Comparison of ENCODE assay signal across 8 cellular contexts in genomic region chr3:125052671-125053303, GRCh38. TPM values are rescaled to one million over a fixed set of nuclear protein-coding genes. Genes with fewer than 3 reads are reported as not detected.
A peak's percentile ranks its signal among the peaks of the same experiment; 100 is the strongest.
DNase-seq lines count a peak whose midpoint lies in the region; ATAC-seq and TF ChIP-seq lines count a peak whose summit lies in the region.

No MANE protein-coding gene starts in this region.

- peak overlapping the region; percentile 26 for H3K9ac ChIP-seq in HUES6 (ENCODE audit: low read length)

- no peaks in the 10 kb centered on the region for H3K9me3 ChIP-seq in CD8-positive, alpha-beta memory T cell (ENCODE audit: low read length)
- H3K9me3 ChIP-seq in HUES6 (ENCODE audit: control insufficient read depth, insufficient read depth, low read depth, low read length) (no peaks in the 10 kb centered on the region), body of pancreas (no peaks in the 10 kb centered on the region)

- no peak for ATAC-seq in body of pancreas
- no peak for ATAC-seq in HG02938 (IDR thresholded peaks at IDR 0.05; ENCODE audit: unreplicated experiment)
- no peak for ATAC-seq in HG02970 (IDR thresholded peaks at IDR 0.05; ENCODE audit: low FRiP score, unreplicated experiment)

- POLR2A ChIA-PET in CD8-positive, alpha-beta memory T cell (lab: Charles Lee), result interaction anchor here (0.8 to 1.0 kb wide), 3 partner anchors 67 to 97 kb away, joined by 3 read pairs; no protein-coding TSS in a partner anchor

- TF ChIP-seq POLR2A in body of pancreas (IDR thresholded peaks at IDR 0.05), result no peak

- 57 to 69% methylated on average over 6 of the region's 6 CpGs for WGBS in body of pancreas, 2 donors

- H3K4me1 Mint-ChIP-seq in CD8-positive, alpha-beta memory T cell, result peaks cover 68 to 72% (median 70%) of the 10 kb centered on the region in 3 donors

- peak overlapping the region; percentile 75 to 99 (median 94) for H3K4me3 Mint-ChIP-seq in CD8-positive, alpha-beta memory T cell

- intact Hi-C loops in body of pancreas (cut with DNase I), result no loop called here

- H3K4me1 ChIP-seq in CD8-positive, alpha-beta memory T cell (ENCODE audit: insufficient read depth, low read length), result peaks cover 46% of the 10 kb centered on the region
- H3K4me1 ChIP-seq in HUES6 (ENCODE audit: control insufficient read depth, insufficient read depth, low read length) (peaks cover 57% of the 10 kb centered on the region), body of pancreas (peaks cover 32% of the 10 kb centered on the region)

- TF ChIP-seq CTCF in body of pancreas (IDR thresholded peaks at IDR 0.05), result no peak

- peak overlapping the region; percentile 48 for H3K4me3 ChIP-seq in CD8-positive, alpha-beta memory T cell (ENCODE audit: low read length)
- H3K4me3 ChIP-seq in HUES6 (ENCODE audit: low read depth, low read length), result peak overlapping the region; percentile 34; the same call in 1 of the 2 replicates
- H3K4me3 ChIP-seq in body of pancreas, result no peak overlapping the region

- CTCF ChIA-PET in CD8-positive, alpha-beta memory T cell (lab: Charles Lee), result interaction anchor here (0.9 to 1.3 kb wide), 6 partner anchors 9 to 97 kb away, joined by 3 read pairs; no protein-coding TSS in a partner anchor

- H3K27ac ChIP-seq in CD8-positive, alpha-beta memory T cell (ENCODE audit: low read depth, low read length), result peak overlapping the region; percentile 55
- H3K27ac ChIP-seq in HUES6 (ENCODE audit: low read depth, low read length) (peak overlapping the region; percentile 24; the same call in 1 of the 2 replicates), body of pancreas (peak overlapping the region in 3 of 4 donors; percentile 42 to 82 (median 79))

- no peaks in the 10 kb centered on the region for H3K9me3 Mint-ChIP-seq in CD8-positive, alpha-beta memory T cell

- no peaks in the 10 kb centered on the region for H3K27me3 ChIP-seq in CD8-positive, alpha-beta memory T cell (ENCODE audit: insufficient read depth, low read length, poor library complexity, severe bottlenecking)
- H3K27me3 ChIP-seq in HUES6 (ENCODE audit: control insufficient read depth, insufficient read depth, low read length) (peaks cover 24% of the 10 kb centered on the region), body of pancreas (no peaks in the 10 kb centered on the region)

- peak overlapping the region; percentile 89 to 99 (median 95) for H3K27ac Mint-ChIP-seq in CD8-positive, alpha-beta memory T cell

- DNase-seq in CD8-positive, alpha-beta memory T cell, result no peak
- peak in 1 of 4 donors; percentile 19 for DNase-seq in body of pancreas
- DNase-seq in mesenteric fat pad (ENCODE audit: low spot score), result peak; percentile 85
- DNase-seq in KG1 (lab: John Stamatoyannopoulos, UW), result no peak
- no peak for DNase-seq in activated CD4-positive, alpha-beta T cell treated with anti-CD3 and anti-CD28 coated beads, Interleukin-2, amount 50 U/mL, for 4 hours

- H3K36me3 Mint-ChIP-seq in CD8-positive, alpha-beta memory T cell, result peaks cover 0 to 10% (median 4%) of the 10 kb centered on the region in 3 donors

- no peaks in the 10 kb centered on the region for H3K36me3 ChIP-seq in CD8-positive, alpha-beta memory T cell (ENCODE audit: insufficient read depth, low read length)
- H3K36me3 ChIP-seq in HUES6 (ENCODE audit: control insufficient read depth, insufficient read depth, low read length) (no peaks in the 10 kb centered on the region; the same call in 1 of the 2 replicates), body of pancreas (replicated peaks in 1 of 2; ENCODE audit: insufficient read depth in 1 of 2, low read depth in 2 of 2) (no peaks in the 10 kb centered on the region)

- no peaks in the 10 kb centered on the region for H3K27me3 Mint-ChIP-seq in CD8-positive, alpha-beta memory T cell

RNA-seq across cellular contexts. Expression of gene HEG1, which starts 3.0 kb away (rescaled TPM):
- total RNA-seq in CD8-positive, alpha-beta memory T cell, result 10 to 100 TPM; 20.9 to 21.3 TPM
- 6.3 TPM for polyA plus RNA-seq in CD8-positive, alpha-beta memory T cell
- total RNA-seq in body of pancreas (10 to 100 TPM; 45.7 to 46.1 TPM), mesenteric fat pad (102 TPM)

Comparison
In these comparisons a context has a peak if more than half of its experiments do, and no peak if none do; other contexts are left out.
1. H3K27ac ChIP-seq: peak in every context shown above with its lines; median percentile 79 in body of pancreas; 55 in CD8-positive, alpha-beta memory T cell; 24 in HUES6.
2. H3K4me3 ChIP-seq: peak in CD8-positive, alpha-beta memory T cell (single experiment) and HUES6 (single experiment); none in body of pancreas (0 of 2).